Comparison of ENCODE assay signal across 12 cellular contexts in the genomic region with DNA sequence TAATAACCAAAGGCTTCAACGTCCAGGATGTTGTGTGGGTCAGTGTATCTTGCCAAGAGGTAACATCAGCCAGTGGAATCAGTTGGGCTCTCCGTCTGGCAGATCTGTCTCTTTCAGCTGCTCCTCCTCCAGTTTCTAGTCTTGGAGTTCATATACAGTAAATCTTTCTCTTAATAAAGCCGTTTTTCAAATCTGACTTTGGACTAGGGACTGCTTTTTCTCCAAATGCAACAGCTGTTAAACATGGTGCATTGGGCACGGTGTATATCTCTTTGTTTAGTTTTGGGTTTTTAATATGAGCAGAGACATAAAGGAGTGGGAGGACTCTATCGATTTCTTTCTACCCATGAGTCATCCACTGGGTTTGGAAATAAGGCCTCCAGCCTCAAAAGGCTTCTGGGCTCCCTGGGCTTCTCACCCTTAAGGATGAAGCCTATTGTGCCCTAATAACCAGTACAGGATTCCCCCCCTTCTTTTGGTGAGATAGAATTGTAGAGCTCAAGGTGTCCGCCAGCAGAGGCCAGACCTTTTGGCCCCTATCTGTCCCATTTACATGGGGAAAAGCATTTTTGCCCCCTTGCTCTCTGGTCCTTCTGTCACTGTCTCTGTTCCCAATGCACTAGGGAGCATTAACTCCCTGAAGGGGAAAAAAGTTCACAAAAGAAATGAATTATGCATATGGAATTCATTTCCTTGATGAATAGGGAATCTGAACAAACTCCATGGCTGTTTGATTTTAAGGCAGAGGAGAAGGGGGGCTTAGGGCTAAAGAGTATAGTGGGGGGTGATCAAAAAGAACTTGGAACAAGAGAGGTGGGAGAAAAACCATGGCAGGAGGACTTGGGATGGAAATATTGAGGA.
DNase-seq lines count a peak whose midpoint lies in the region; ATAC-seq, FAIRE-seq and TF ChIP-seq lines count a peak whose summit lies in the region.
"Had no signal": no experiment of that assay in that cellular context is flagged by ENCODE, and none has a peak within 500 bp of the region (broad histone marks: within the 10 kb centered on the region; RNA-seq: fewer than 3 reads in every experiment).

No MANE protein-coding gene starts in this region.

- intact Hi-C loops in ovary (cut with DNase I): no loop called here
- intact Hi-C loops in activated naive CD4-positive, alpha-beta T cell treated with anti-CD3 and anti-CD28 coated beads for 36 hours (cut with micrococcal nuclease): no loop called here

- no peak overlapping the region for H3K27ac Mint-ChIP-seq in activated naive CD4-positive, alpha-beta T cell treated with anti-CD3 and anti-CD28 coated beads for 36 hours

- peak overlapping the region; percentile 14 to 66 for H3K27ac ChIP-seq in ovary
- H3K27ac ChIP-seq: suprapubic skin had no signal

- H3K27me3 ChIP-seq in ovary: no peaks in the 10 kb centered on the region
- H3K27me3 ChIP-seq: suprapubic skin had no signal

- FAIRE-seq in GM19239 (lab: Jason Lieb, UNC): no peak

- peak; percentile 16 for DNase-seq in EH (ENCODE audit: low read depth)
- peak; percentile 72 for DNase-seq in NCI-H2227 treated with DMSO at 0.1 percent for 48 hours (lab: John Stamatoyannopoulos, UW)
- peak; percentile 36 for DNase-seq in epidermal melanocyte (ENCODE audit: insufficient read length, low spot score)
- no peak for DNase-seq in ovary
- no peak for DNase-seq in T-helper 2 cell
- DNase-seq in GM19239 (ENCODE audit: insufficient read length, low spot score): no peak
- DNase-seq in activated naive CD4-positive, alpha-beta T cell treated with anti-CD3 and anti-CD28 coated beads for 36 hours: no peak
- DNase-seq: activated CD8-positive, alpha-beta memory T cell treated with anti-CD3 and anti-CD28 coated beads for 24 hours; cortex of kidney; RPMI8226 had no signal

- no peak for TF ChIP-seq CTCF in ovary (IDR thresholded peaks at IDR 0.05)

- no peaks in the 10 kb centered on the region for H3K36me3 Mint-ChIP-seq in activated naive CD4-positive, alpha-beta T cell treated with anti-CD3 and anti-CD28 coated beads for 36 hours (ENCODE audit: low read depth)

- no peaks in the 10 kb centered on the region for H3K9me3 ChIP-seq in ovary
- H3K9me3 ChIP-seq: suprapubic skin had no signal

- H3K4me3 Mint-ChIP-seq in activated naive CD4-positive, alpha-beta T cell treated with anti-CD3 and anti-CD28 coated beads for 36 hours: no peak overlapping the region

- WGBS in ovary, 3 donors: 14 to 19% (median 16%) methylated on average over 6 of the region's 6 CpGs

- no peaks in the 10 kb centered on the region for H3K4me1 Mint-ChIP-seq in activated naive CD4-positive, alpha-beta T cell treated with anti-CD3 and anti-CD28 coated beads for 36 hours (ENCODE audit: low read depth)

- no peaks in the 10 kb centered on the region for H3K36me3 ChIP-seq in ovary
- H3K36me3 ChIP-seq: suprapubic skin had no signal

- H3K4me3 ChIP-seq in ovary: no peak overlapping the region
- H3K4me3 ChIP-seq: suprapubic skin had no signal

- no peak for TF ChIP-seq EP300 in ovary (IDR thresholded peaks at IDR 0.05)

- ATAC-seq in GM18511 (IDR thresholded peaks at IDR 0.05; ENCODE audit: unreplicated experiment): no peak

- CTCF ChIA-PET in activated naive CD4-positive, alpha-beta T cell treated with anti-CD3 and anti-CD28 coated beads for 36 hours (lab: Charles Lee): no interaction called here

- H3K4me1 ChIP-seq in ovary (ENCODE audit: insufficient read depth): peaks cover 25% of the 10 kb centered on the region

- H3K27me3 Mint-ChIP-seq in activated naive CD4-positive, alpha-beta T cell treated with anti-CD3 and anti-CD28 coated beads for 36 hours (ENCODE audit: low read depth): no peaks in the 10 kb centered on the region

- TF ChIP-seq POLR2A in ovary (IDR thresholded peaks at IDR 0.05): no peak

- H3K9me3 Mint-ChIP-seq in activated naive CD4-positive, alpha-beta T cell treated with anti-CD3 and anti-CD28 coated beads for 36 hours: no peaks in the 10 kb centered on the region

Comparison
In these comparisons a context has a peak if more than half of its experiments do, and no peak if none do; other contexts are left out.
1. DNase-seq: peak in EH (single experiment), NCI-H2227 treated with DMSO at 0.1 percent for 48 hours (single experiment) and epidermal melanocyte (single experiment); none in ovary (0 of 5), T-helper 2 cell (0 of 5), GM19239 (single experiment) and activated naive CD4-positive, alpha-beta T cell treated with anti-CD3 and anti-CD28 coated beads for 36 hours (single experiment).